ENCODE assay signal across 10 cellular contexts in genomic region chr7:92685146-92686042, GRCh38.
DNase-seq lines count a peak whose midpoint lies in the region; ATAC-seq and TF ChIP-seq lines count a peak whose summit lies in the region.
"Had no signal": no experiment of that assay in that cellular context is flagged by ENCODE, and none has a peak within 500 bp of the region (broad histone marks: within the 10 kb centered on the region; RNA-seq: fewer than 3 reads in every experiment).

No MANE protein-coding gene starts in this region.

- H3K36me3 Mint-ChIP-seq in CD8-positive, alpha-beta memory T cell: peaks cover 0 to 2% (median 0%) of the 10 kb centered on the region in 3 donors
- peaks cover 71% of the 10 kb centered on the region for H3K36me3 Mint-ChIP-seq in activated CD4-positive, alpha-beta T cell treated with anti-CD3 and anti-CD28 coated beads, Interleukin-2, amount 10 ng/mL, durations not matched to agents 7 days and 5 days (ENCODE audit: low read depth)
- peaks cover 71% of the 10 kb centered on the region for H3K36me3 Mint-ChIP-seq in activated naive CD8-positive, alpha-beta T cell treated with anti-CD3 and anti-CD28 coated beads for 36 hours

- no peak for ATAC-seq in GM21825 (IDR thresholded peaks at IDR 0.05; ENCODE audit: unreplicated experiment)
- no peak for ATAC-seq in body of pancreas

- no peaks in the 10 kb centered on the region for H3K9me3 ChIP-seq in CD8-positive, alpha-beta memory T cell (ENCODE audit: low read length)
- no peaks in the 10 kb centered on the region for H3K9me3 ChIP-seq in body of pancreas

- CTCF ChIA-PET in CD8-positive, alpha-beta memory T cell (lab: Charles Lee): no interaction called here
- CTCF ChIA-PET in activated CD4-positive, alpha-beta T cell treated with anti-CD3 and anti-CD28 coated beads, Interleukin-2, amount 10 ng/mL, durations not matched to agents 7 days and 5 days (lab: Charles Lee): no interaction called here

- H3K36me3 ChIP-seq in CD8-positive, alpha-beta memory T cell (ENCODE audit: insufficient read depth, low read length): no peaks in the 10 kb centered on the region
- no peaks in the 10 kb centered on the region for H3K36me3 ChIP-seq in body of pancreas (replicated peaks in 1 of 2; ENCODE audit: insufficient read depth in 1 of 2, low read depth in 2 of 2)

- peak; percentile 16 to 66 (median 41) for DNase-seq in CD8-positive, alpha-beta memory T cell
- DNase-seq in activated CD4-positive, alpha-beta T cell treated with anti-CD3 and anti-CD28 coated beads, Interleukin-2, amount 10 ng/mL, durations not matched to agents 7 days and 5 days: peak; percentile 84
- DNase-seq in activated naive CD8-positive, alpha-beta T cell treated with anti-CD3 and anti-CD28 coated beads for 36 hours: peak; percentile 78
- DNase-seq in stimulated activated CD4-positive, alpha-beta T cell treated with anti-CD3 and anti-CD28 coated beads, Interleukin-1b, Interleukin-23, amount 100 ng/mL, for 48 hours: peak; percentile 72
- no peak for DNase-seq in COR-L47 (lab: John Stamatoyannopoulos, UW)
- no peak for DNase-seq in COLO668 (lab: John Stamatoyannopoulos, UW; ENCODE audit: unreplicated experiment)
- DNase-seq in body of pancreas: no peak
- DNase-seq: kidney had no signal

- H3K9me3 Mint-ChIP-seq in CD8-positive, alpha-beta memory T cell: peaks cover 0 to 5% (median 0%) of the 10 kb centered on the region in 5 donors
- H3K9me3 Mint-ChIP-seq in activated CD4-positive, alpha-beta T cell treated with anti-CD3 and anti-CD28 coated beads, Interleukin-2, amount 10 ng/mL, durations not matched to agents 7 days and 5 days: peaks cover 31% of the 10 kb centered on the region
- H3K9me3 Mint-ChIP-seq in activated naive CD8-positive, alpha-beta T cell treated with anti-CD3 and anti-CD28 coated beads for 36 hours: peaks cover 11% of the 10 kb centered on the region

- no peaks in the 10 kb centered on the region for H3K27me3 Mint-ChIP-seq in CD8-positive, alpha-beta memory T cell
- no peaks in the 10 kb centered on the region for H3K27me3 Mint-ChIP-seq in activated CD4-positive, alpha-beta T cell treated with anti-CD3 and anti-CD28 coated beads, Interleukin-2, amount 10 ng/mL, durations not matched to agents 7 days and 5 days
- H3K27me3 Mint-ChIP-seq in activated naive CD8-positive, alpha-beta T cell treated with anti-CD3 and anti-CD28 coated beads for 36 hours: no peaks in the 10 kb centered on the region
- H3K27me3 Mint-ChIP-seq: B cell had no signal

- WGBS in body of pancreas, 2 donors: 83 to 90% methylated on average over 6 of the region's 6 CpGs

- TF ChIP-seq POLR2A in body of pancreas (IDR thresholded peaks at IDR 0.05): no peak

- H3K4me1 Mint-ChIP-seq in CD8-positive, alpha-beta memory T cell: peaks cover 69 to 89% (median 89%) of the 10 kb centered on the region in 3 donors
- peaks cover 93% of the 10 kb centered on the region for H3K4me1 Mint-ChIP-seq in activated CD4-positive, alpha-beta T cell treated with anti-CD3 and anti-CD28 coated beads, Interleukin-2, amount 10 ng/mL, durations not matched to agents 7 days and 5 days
- peaks cover 73% of the 10 kb centered on the region for H3K4me1 Mint-ChIP-seq in activated naive CD8-positive, alpha-beta T cell treated with anti-CD3 and anti-CD28 coated beads for 36 hours
- H3K4me1 Mint-ChIP-seq: B cell had no signal

- H3K4me3 ChIP-seq in CD8-positive, alpha-beta memory T cell (ENCODE audit: low read length): no peak overlapping the region
- no peak overlapping the region for H3K4me3 ChIP-seq in body of pancreas

- intact Hi-C loops in body of pancreas (cut with DNase I): no loop called here

- peak overlapping the region; percentile 12 to 93 (median 72) for H3K27ac Mint-ChIP-seq in CD8-positive, alpha-beta memory T cell
- peak overlapping the region; percentile 92 for H3K27ac Mint-ChIP-seq in activated CD4-positive, alpha-beta T cell treated with anti-CD3 and anti-CD28 coated beads, Interleukin-2, amount 10 ng/mL, durations not matched to agents 7 days and 5 days
- H3K27ac Mint-ChIP-seq in activated naive CD8-positive, alpha-beta T cell treated with anti-CD3 and anti-CD28 coated beads for 36 hours: peak overlapping the region; percentile 93
- H3K27ac Mint-ChIP-seq: B cell had no signal

- no peak overlapping the region for H3K27ac ChIP-seq in CD8-positive, alpha-beta memory T cell (ENCODE audit: low read depth, low read length)
- H3K27ac ChIP-seq in body of pancreas: no peak overlapping the region

- TF ChIP-seq CTCF in body of pancreas (IDR thresholded peaks at IDR 0.05): no peak

- no peaks in the 10 kb centered on the region for H3K27me3 ChIP-seq in CD8-positive, alpha-beta memory T cell (ENCODE audit: insufficient read depth, low read length, poor library complexity, severe bottlenecking)
- no peaks in the 10 kb centered on the region for H3K27me3 ChIP-seq in body of pancreas

- POLR2A ChIA-PET in CD8-positive, alpha-beta memory T cell (lab: Charles Lee): no interaction called here
- POLR2A ChIA-PET in activated CD4-positive, alpha-beta T cell treated with anti-CD3 and anti-CD28 coated beads, Interleukin-2, amount 10 ng/mL, durations not matched to agents 7 days and 5 days (lab: Charles Lee): no interaction called here

- H3K4me3 Mint-ChIP-seq in CD8-positive, alpha-beta memory T cell: peak overlapping the region in 6 of 7 donors; percentile 12 to 56 (median 46)
- peak overlapping the region; percentile 12 for H3K4me3 Mint-ChIP-seq in activated CD4-positive, alpha-beta T cell treated with anti-CD3 and anti-CD28 coated beads, Interleukin-2, amount 10 ng/mL, durations not matched to agents 7 days and 5 days
- peak overlapping the region; percentile 12 for H3K4me3 Mint-ChIP-seq in activated naive CD8-positive, alpha-beta T cell treated with anti-CD3 and anti-CD28 coated beads for 36 hours
- H3K4me3 Mint-ChIP-seq: B cell had no signal

- H3K4me1 ChIP-seq in CD8-positive, alpha-beta memory T cell (ENCODE audit: insufficient read depth, low read length): peaks cover 62% of the 10 kb centered on the region
- peaks cover 18% of the 10 kb centered on the region for H3K4me1 ChIP-seq in body of pancreas

Comparison
In these comparisons a context has a peak if more than half of its experiments do, and no peak if none do; other contexts are left out.
1. DNase-seq: peak in CD8-positive, alpha-beta memory T cell (5 of 5), activated CD4-positive, alpha-beta T cell treated with anti-CD3 and anti-CD28 coated beads, Interleukin-2, amount 10 ng/mL, durations not matched to agents 7 days and 5 days (single experiment), activated naive CD8-positive, alpha-beta T cell treated with anti-CD3 and anti-CD28 coated beads for 36 hours (single experiment) and stimulated activated CD4-positive, alpha-beta T cell treated with anti-CD3 and anti-CD28 coated beads, Interleukin-1b, Interleukin-23, amount 100 ng/mL, for 48 hours (single experiment); none in COR-L47 (single experiment), COLO668 (single experiment) and body of pancreas (0 of 4).
2. Peak in every context shown above with its lines, with median percentiles within 50 percentile points of each other: H3K27ac Mint-ChIP-seq and H3K4me3 Mint-ChIP-seq.